In the genomic region with DNA sequence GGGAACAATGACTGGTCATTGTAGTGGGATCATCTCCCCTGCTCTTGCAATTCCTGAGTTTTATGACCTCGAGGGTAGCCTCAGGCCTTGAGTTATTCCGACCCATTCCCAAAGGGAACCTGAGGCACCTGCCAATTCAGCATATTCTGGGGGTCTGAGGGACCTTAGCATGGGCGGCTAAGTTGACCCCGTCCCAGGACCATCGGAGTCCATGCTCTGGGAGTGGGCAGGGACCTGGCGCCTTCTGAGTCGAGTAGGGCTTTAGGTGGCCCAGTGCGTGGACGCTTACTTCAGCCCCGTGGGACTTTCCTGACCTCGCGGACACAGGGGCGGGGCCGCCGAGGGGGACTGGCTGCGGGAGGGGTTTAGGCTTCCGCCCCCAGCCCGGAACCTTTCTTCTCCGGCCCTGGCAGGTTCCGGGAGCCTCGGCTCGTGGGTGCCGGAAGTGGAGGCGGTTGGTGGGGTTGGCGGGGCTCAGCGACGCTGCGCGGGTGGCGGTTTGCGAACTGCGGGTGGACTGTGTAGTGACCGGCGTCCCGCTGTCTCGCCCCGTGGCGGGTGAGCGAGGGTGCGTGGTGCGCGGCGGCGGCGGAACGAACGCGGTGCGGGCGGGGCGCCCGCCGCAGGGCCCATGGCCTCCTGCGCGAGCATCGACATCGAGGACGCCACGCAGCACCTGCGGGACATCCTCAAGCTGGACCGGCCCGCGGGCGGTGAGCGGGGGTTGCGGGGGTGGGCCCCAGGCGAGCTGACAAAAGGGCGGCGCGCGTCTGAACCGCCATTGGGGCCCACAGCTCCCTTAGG, we compare ENCODE assay signal across 1 cellular context.
A peak's percentile ranks its signal among the peaks of the same experiment; 100 is the strongest.
TF ChIP-seq lines count a peak whose summit lies in the region.

EDC4 (plus strand) TSS at position 422 of the 804 bp plus-strand sequence; CDS start at position 632, 210 bp downstream.

TF ChIP-seq in K562, 482 proteins besides CTCF, POLR2A, EP300 and RAD21 (continued from another document and continues in another):
- TF ChIP-seq, protein P1, sequence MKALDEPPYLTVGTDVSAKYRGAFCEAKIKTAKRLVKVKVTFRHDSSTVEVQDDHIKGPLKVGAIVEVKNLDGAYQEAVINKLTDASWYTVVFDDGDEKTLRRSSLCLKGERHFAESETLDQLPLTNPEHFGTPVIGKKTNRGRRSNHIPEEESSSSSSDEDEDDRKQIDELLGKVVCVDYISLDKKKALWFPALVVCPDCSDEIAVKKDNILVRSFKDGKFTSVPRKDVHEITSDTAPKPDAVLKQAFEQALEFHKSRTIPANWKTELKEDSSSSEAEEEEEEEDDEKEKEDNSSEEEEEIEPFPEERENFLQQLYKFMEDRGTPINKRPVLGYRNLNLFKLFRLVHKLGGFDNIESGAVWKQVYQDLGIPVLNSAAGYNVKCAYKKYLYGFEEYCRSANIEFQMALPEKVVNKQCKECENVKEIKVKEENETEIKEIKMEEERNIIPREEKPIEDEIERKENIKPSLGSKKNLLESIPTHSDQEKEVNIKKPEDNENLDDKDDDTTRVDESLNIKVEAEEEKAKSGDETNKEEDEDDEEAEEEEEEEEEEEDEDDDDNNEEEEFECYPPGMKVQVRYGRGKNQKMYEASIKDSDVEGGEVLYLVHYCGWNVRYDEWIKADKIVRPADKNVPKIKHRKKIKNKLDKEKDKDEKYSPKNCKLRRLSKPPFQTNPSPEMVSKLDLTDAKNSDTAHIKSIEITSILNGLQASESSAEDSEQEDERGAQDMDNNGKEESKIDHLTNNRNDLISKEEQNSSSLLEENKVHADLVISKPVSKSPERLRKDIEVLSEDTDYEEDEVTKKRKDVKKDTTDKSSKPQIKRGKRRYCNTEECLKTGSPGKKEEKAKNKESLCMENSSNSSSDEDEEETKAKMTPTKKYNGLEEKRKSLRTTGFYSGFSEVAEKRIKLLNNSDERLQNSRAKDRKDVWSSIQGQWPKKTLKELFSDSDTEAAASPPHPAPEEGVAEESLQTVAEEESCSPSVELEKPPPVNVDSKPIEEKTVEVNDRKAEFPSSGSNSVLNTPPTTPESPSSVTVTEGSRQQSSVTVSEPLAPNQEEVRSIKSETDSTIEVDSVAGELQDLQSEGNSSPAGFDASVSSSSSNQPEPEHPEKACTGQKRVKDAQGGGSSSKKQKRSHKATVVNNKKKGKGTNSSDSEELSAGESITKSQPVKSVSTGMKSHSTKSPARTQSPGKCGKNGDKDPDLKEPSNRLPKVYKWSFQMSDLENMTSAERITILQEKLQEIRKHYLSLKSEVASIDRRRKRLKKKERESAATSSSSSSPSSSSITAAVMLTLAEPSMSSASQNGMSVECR (CRISPR knock-in tag; IDR thresholded peaks at IDR 0.05), result peak; percentile 90
- TF ChIP-seq FOSL1 (tag; conservative IDR thresholded peaks at IDR 0.05) (peak; percentile 58; the same call in 1 of the 2 replicates), EGR1 (conservative IDR thresholded peaks at IDR 0.05) (peak; percentile 98), RBBP5 (IDR thresholded peaks at IDR 0.05; ENCODE audit: borderline replicate concordance, insufficient read depth, low read length, poor library complexity, severe bottlenecking) (peak; percentile 99), CREB5 (CRISPR knock-in tag; IDR thresholded peaks at IDR 0.05) (no peak), SMC3 (conservative IDR thresholded peaks at IDR 0.05; ENCODE audit: insufficient read depth, low read depth, low read length) (0 out of 2 replicates have a peak, but pooled peaks have one; percentile 41), RBM34 (IDR thresholded peaks at IDR 0.05; ENCODE audit: borderline replicate concordance, insufficient read depth, low read length) (no peak), ZNF79 (CRISPR knock-in tag; IDR thresholded peaks at IDR 0.05; ENCODE audit: low read depth) (no peak), ZNF224 (CRISPR knock-in tag; IDR thresholded peaks at IDR 0.05) (peak; percentile 80; the same call in 1 of the 2 replicates), ZBED1 (IDR thresholded peaks at IDR 0.05) (no peak), ETV6 (IDR thresholded peaks at IDR 0.05; ENCODE audit: borderline replicate concordance in 1 of 2, low read depth in 2 of 2, low read length in 1 of 2) (no peak), ETV6 (CRISPR knock-in tag; IDR thresholded peaks at IDR 0.05; ENCODE audit: borderline replicate concordance) (peak; percentile 81; the same call in 1 of the 2 replicates), BMI1 (IDR thresholded peaks at IDR 0.05; ENCODE audit: low read length) (no peak), MNT (conservative IDR thresholded peaks at IDR 0.05) (peak in 1 of 2 experiments; percentile 91; a peak in 3 of 4 replicates), CHD1 (IDR thresholded peaks at IDR 0.05; ENCODE audit: low read length) (no peak), PBX2 (CRISPR knock-in tag; IDR thresholded peaks at IDR 0.05; ENCODE audit: low read depth) (no peak), PBX2 (tag; conservative IDR thresholded peaks at IDR 0.05; ENCODE audit: low read depth) (no peak), SETDB1 (IDR thresholded peaks at IDR 0.05; ENCODE audit: low read length) (no peak)
- TF ChIP-seq, protein P2, sequence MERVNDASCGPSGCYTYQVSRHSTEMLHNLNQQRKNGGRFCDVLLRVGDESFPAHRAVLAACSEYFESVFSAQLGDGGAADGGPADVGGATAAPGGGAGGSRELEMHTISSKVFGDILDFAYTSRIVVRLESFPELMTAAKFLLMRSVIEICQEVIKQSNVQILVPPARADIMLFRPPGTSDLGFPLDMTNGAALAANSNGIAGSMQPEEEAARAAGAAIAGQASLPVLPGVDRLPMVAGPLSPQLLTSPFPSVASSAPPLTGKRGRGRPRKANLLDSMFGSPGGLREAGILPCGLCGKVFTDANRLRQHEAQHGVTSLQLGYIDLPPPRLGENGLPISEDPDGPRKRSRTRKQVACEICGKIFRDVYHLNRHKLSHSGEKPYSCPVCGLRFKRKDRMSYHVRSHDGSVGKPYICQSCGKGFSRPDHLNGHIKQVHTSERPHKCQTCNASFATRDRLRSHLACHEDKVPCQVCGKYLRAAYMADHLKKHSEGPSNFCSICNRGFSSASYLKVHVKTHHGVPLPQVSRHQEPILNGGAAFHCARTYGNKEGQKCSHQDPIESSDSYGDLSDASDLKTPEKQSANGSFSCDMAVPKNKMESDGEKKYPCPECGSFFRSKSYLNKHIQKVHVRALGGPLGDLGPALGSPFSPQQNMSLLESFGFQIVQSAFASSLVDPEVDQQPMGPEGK (CRISPR knock-in tag; IDR thresholded peaks at IDR 0.05; ENCODE audit: borderline replicate concordance), result no peak
- TF ChIP-seq, protein P3, sequence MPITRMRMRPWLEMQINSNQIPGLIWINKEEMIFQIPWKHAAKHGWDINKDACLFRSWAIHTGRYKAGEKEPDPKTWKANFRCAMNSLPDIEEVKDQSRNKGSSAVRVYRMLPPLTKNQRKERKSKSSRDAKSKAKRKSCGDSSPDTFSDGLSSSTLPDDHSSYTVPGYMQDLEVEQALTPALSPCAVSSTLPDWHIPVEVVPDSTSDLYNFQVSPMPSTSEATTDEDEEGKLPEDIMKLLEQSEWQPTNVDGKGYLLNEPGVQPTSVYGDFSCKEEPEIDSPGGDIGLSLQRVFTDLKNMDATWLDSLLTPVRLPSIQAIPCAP (CRISPR knock-in tag; IDR thresholded peaks at IDR 0.05; ENCODE audit: borderline replicate concordance), result no peak
- TF ChIP-seq, protein P4, sequence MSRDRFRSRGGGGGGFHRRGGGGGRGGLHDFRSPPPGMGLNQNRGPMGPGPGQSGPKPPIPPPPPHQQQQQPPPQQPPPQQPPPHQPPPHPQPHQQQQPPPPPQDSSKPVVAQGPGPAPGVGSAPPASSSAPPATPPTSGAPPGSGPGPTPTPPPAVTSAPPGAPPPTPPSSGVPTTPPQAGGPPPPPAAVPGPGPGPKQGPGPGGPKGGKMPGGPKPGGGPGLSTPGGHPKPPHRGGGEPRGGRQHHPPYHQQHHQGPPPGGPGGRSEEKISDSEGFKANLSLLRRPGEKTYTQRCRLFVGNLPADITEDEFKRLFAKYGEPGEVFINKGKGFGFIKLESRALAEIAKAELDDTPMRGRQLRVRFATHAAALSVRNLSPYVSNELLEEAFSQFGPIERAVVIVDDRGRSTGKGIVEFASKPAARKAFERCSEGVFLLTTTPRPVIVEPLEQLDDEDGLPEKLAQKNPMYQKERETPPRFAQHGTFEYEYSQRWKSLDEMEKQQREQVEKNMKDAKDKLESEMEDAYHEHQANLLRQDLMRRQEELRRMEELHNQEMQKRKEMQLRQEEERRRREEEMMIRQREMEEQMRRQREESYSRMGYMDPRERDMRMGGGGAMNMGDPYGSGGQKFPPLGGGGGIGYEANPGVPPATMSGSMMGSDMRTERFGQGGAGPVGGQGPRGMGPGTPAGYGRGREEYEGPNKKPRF (IDR thresholded peaks at IDR 0.05; ENCODE audit: low read depth, low read length), result no peak
- TF ChIP-seq, protein P5, sequence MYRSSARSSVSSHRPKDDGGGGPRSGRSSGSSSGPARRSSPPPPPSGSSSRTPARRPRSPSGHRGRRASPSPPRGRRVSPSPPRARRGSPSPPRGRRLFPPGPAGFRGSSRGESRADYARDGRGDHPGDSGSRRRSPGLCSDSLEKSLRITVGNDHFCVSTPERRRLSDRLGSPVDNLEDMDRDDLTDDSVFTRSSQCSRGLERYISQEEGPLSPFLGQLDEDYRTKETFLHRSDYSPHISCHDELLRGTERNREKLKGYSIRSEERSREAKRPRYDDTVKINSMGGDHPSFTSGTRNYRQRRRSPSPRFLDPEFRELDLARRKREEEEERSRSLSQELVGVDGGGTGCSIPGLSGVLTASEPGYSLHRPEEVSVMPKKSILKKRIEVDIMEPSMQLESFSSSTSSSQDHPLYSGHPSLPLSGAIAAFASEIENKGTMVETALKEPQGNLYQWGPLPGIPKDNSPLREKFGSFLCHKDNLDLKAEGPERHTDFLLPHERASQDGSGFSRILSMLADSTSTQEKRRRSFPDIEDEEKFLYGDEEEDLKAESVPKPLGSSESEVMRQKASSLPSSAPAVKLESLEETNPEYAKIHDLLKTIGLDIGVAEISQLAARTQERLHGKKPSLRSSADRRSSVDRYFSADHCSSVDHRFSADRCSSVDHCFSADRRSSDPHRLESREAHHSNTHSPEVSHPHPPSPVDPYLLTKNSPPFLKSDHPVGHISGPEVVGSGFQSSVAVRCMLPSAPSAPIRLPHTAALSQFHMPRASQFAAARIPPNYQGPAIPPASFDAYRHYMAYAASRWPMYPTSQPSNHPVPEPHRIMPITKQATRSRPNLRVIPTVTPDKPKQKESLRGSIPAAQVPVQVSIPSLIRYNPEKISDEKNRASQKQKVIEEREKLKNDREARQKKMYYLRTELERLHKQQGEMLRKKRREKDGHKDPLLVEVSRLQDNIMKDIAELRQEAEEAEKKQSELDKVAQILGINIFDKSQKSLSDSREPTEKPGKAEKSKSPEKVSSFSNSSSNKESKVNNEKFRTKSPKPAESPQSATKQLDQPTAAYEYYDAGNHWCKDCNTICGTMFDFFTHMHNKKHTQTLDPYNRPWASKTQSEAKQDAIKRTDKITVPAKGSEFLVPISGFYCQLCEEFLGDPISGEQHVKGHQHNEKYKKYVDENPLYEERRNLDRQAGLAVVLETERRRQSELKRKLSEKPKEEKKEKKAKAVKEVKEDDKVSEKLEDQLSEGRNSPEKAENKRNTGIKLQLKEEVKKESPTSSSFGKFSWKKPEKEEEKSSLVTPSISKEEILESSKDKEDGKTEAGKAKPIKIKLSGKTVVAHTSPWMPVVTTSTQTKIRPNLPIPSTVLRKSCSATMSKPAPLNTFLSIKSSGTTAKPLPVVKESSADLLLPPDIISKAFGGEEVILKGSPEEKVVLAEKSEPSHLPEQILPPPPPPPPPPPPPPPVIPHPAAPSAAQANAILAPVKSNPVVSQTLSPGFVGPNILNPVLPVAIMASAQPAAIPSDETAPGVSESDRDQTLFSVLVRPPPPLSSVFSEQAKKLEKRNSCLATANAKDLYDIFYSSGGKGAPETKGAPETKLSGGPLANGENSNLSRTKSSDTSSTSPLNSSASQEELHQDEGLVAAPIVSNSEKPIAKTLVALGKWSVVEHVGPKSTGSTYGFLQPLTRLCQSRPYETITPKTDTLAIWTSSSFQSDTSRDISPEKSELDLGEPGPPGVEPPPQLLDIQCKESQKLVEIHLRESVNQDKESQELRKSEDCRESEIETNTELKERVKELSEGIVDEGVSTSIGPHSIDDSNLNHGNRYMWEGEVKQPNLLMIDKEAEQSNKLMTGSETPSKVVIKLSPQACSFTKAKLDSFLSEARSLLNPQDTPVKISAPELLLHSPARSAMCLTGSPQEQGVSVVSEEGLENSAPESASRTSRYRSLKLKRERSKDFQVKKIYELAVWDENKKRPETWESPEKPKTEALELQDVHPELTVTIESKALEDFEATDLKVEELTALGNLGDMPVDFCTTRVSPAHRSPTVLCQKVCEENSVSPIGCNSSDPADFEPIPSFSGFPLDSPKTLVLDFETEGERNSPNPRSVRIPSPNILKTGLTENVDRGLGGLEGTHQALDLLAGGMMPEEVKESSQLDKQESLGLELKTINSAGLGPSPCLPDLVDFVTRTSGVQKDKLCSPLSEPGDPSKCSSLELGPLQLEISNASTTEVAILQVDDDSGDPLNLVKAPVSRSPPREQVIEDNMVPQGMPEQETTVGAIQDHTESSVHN (IDR thresholded peaks at IDR 0.05; ENCODE audit: borderline replicate concordance in 1 of 2, low read depth in 1 of 2), result no peak
